In the genomic region with DNA sequence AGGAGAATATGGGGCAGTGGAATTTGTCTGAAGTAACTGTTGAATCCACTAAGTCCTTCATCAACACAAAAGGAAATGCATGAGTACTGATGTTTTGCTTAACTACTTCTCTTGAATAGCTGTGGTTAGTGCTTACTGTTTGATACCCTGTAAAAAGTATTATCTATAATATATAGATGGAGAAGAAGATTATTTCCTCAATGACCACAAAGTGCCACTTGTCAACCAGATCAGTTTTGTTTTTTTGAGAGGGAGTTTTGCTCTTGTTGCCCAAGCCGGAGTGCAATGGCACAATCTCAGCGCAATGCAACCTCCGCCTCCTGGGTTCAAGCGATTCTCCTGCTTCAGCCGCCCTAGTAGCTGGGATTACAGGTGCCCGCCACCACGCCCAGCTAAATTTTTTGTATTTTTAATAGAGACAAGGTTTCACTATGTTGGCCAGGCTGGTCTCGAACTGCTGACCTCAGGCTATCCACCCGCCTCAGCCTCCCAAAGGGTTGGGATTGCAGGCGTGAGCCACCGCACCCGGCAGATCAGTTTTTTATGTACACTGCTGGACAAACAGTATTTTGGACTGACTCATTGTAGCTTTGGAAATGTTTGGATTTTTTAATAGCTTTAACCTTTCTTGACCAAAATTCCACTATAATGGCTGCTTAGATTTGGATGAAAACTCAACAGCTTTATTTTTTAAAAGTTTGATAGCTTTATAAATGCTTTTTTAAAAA, we compare ENCODE assay signal across 10 cellular contexts. TPM values are rescaled to one million over a fixed set of nuclear protein-coding genes. Genes with fewer than 3 reads are reported as not detected.
DNase-seq lines count a peak whose midpoint lies in the region; ATAC-seq and TF ChIP-seq lines count a peak whose summit lies in the region.
"Had no signal": no experiment of that assay in that cellular context is flagged by ENCODE, and none has a peak within 500 bp of the region (broad histone marks: within the 10 kb centered on the region; RNA-seq: fewer than 3 reads in every experiment).

No MANE protein-coding gene starts in this region.

- no peak for TF ChIP-seq CTCF in glutamatergic neuron (IDR thresholded peaks at IDR 0.05; ENCODE audit: partially characterized antibody, unreplicated experiment)
- no peak for TF ChIP-seq CTCF in type B pancreatic cell (conservative IDR thresholded peaks at IDR 0.05)

- no peaks in the 10 kb centered on the region for H3K9me3 Mint-ChIP-seq in activated naive CD4-positive, alpha-beta T cell treated with anti-CD3 and anti-CD28 coated beads, Interleukin-2, amount 10 ng/mL, durations not matched to agents 7 days and 5 days
- H3K9me3 Mint-ChIP-seq in glutamatergic neuron (ENCODE audit: unreplicated experiment) (no peaks in the 10 kb centered on the region), type B pancreatic cell (no peaks in the 10 kb centered on the region)

- peak overlapping the region; percentile 100 for H3K27ac Mint-ChIP-seq in activated naive CD4-positive, alpha-beta T cell treated with anti-CD3 and anti-CD28 coated beads, Interleukin-2, amount 10 ng/mL, durations not matched to agents 7 days and 5 days
- H3K27ac Mint-ChIP-seq in T-helper 17 cell: peak overlapping the region; percentile 99
- H3K27ac Mint-ChIP-seq in glutamatergic neuron (ENCODE audit: unreplicated experiment): no peak overlapping the region
- no peak overlapping the region for H3K27ac Mint-ChIP-seq in type B pancreatic cell

- CTCF ChIA-PET in activated naive CD4-positive, alpha-beta T cell treated with anti-CD3 and anti-CD28 coated beads, Interleukin-2, amount 10 ng/mL, durations not matched to agents 7 days and 5 days (lab: Charles Lee): interaction anchor here (0.7 to 3.8 kb wide), 2 partner anchors 11 to 17 kb away, joined by 3 to 26 read pairs; no protein-coding TSS in a partner anchor

- H3K27me3 Mint-ChIP-seq in activated naive CD4-positive, alpha-beta T cell treated with anti-CD3 and anti-CD28 coated beads, Interleukin-2, amount 10 ng/mL, durations not matched to agents 7 days and 5 days: no peaks in the 10 kb centered on the region
- H3K27me3 Mint-ChIP-seq in T-helper 17 cell (no peaks in the 10 kb centered on the region), glutamatergic neuron (ENCODE audit: unreplicated experiment) (no peaks in the 10 kb centered on the region), type B pancreatic cell (no peaks in the 10 kb centered on the region)

- no peak for DNase-seq in activated naive CD4-positive, alpha-beta T cell treated with anti-CD3 and anti-CD28 coated beads, Interleukin-2, amount 10 ng/mL, durations not matched to agents 7 days and 5 days
- DNase-seq in activated naive CD4-positive, alpha-beta T cell (lab: John Stamatoyannopoulos, UW): no peak
- DNase-seq in T-helper 17 cell: no peak
- DNase-seq in glutamatergic neuron: no peak
- DNase-seq in type B pancreatic cell (ENCODE audit: extremely low spot score, unreplicated experiment): no peak
- DNase-seq in left cardiac atrium: no peak
- DNase-seq in SW480 (ENCODE audit: low spot score): no peak
- no peak for DNase-seq in NCI-H69 (lab: John Stamatoyannopoulos, UW)
- DNase-seq: NCI-H510A had no signal

- peak overlapping the region; percentile 96 for H3K4me3 Mint-ChIP-seq in activated naive CD4-positive, alpha-beta T cell treated with anti-CD3 and anti-CD28 coated beads, Interleukin-2, amount 10 ng/mL, durations not matched to agents 7 days and 5 days
- H3K4me3 Mint-ChIP-seq in T-helper 17 cell (peak overlapping the region; percentile 99), glutamatergic neuron (ENCODE audit: unreplicated experiment) (peak overlapping the region; percentile 99), type B pancreatic cell (peak overlapping the region; percentile 99)

- intact Hi-C loops in left cardiac atrium (cut with DNase I): no loop called here

- ATAC-seq in T-helper 17 cell: no peak
- ATAC-seq in left cardiac atrium: no peak

- peaks cover 51% of the 10 kb centered on the region for H3K36me3 Mint-ChIP-seq in activated naive CD4-positive, alpha-beta T cell treated with anti-CD3 and anti-CD28 coated beads, Interleukin-2, amount 10 ng/mL, durations not matched to agents 7 days and 5 days
- peaks cover 5% of the 10 kb centered on the region for H3K36me3 Mint-ChIP-seq in T-helper 17 cell (ENCODE audit: low read depth)
- H3K36me3 Mint-ChIP-seq in glutamatergic neuron (ENCODE audit: unreplicated experiment): no peaks in the 10 kb centered on the region
- peaks cover 32% of the 10 kb centered on the region for H3K36me3 Mint-ChIP-seq in type B pancreatic cell

- H3K9me3 ChIP-seq in T-helper 17 cell (ENCODE audit: control insufficient read depth, low read length, poor library complexity, severe bottlenecking): peaks cover 6% of the 10 kb centered on the region
- H3K9me3 ChIP-seq: prostate gland had no signal

- peaks cover 33% of the 10 kb centered on the region for H3K4me1 Mint-ChIP-seq in activated naive CD4-positive, alpha-beta T cell treated with anti-CD3 and anti-CD28 coated beads, Interleukin-2, amount 10 ng/mL, durations not matched to agents 7 days and 5 days
- H3K4me1 Mint-ChIP-seq in T-helper 17 cell (peaks cover 28% of the 10 kb centered on the region), glutamatergic neuron (ENCODE audit: low read depth, unreplicated experiment) (peaks cover 10% of the 10 kb centered on the region), type B pancreatic cell (ENCODE audit: unreplicated experiment) (peaks cover 26% of the 10 kb centered on the region)

RNA-seq across cellular contexts. Expression of a gene that starts 1.5 kb away (rescaled TPM):
- total RNA-seq in T-helper 17 cell (1,000 to 10,000 TPM; 2,488 to 2,685 TPM), glutamatergic neuron (ENCODE audit: unreplicated experiment) (572 TPM), type B pancreatic cell (ENCODE audit: low replicate concordance) (1,676 and 1,694 TPM in 2 replicates), left cardiac atrium (1,000 to 10,000 TPM; 1,031 to 1,042 TPM)

RNA-seq across cellular contexts. Expression of a gene that starts 37.0 kb away (rescaled TPM):
- total RNA-seq in T-helper 17 cell (1 to 10 TPM; 1.6 to 4.3 TPM), glutamatergic neuron (ENCODE audit: unreplicated experiment) (5.2 TPM), type B pancreatic cell (ENCODE audit: low replicate concordance) (31.8 and 48.1 TPM in 2 replicates), left cardiac atrium (1 to 10 TPM in 1 of 2 donors, under 1 TPM in 1; 0.82 to 1.1 TPM)

Comparison
In these comparisons a context has a peak if more than half of its experiments do, and no peak if none do; other contexts are left out.
1. H3K27ac Mint-ChIP-seq: peak in activated naive CD4-positive, alpha-beta T cell treated with anti-CD3 and anti-CD28 coated beads, Interleukin-2, amount 10 ng/mL, durations not matched to agents 7 days and 5 days (single experiment) and T-helper 17 cell (single experiment); none in glutamatergic neuron (single experiment) and type B pancreatic cell (single experiment).
2. Peak in every context shown above with its lines, with median percentiles within 50 percentile points of each other: H3K4me3 Mint-ChIP-seq.